Comparison of ENCODE assay signal across 10 cellular contexts in the genomic region with DNA sequence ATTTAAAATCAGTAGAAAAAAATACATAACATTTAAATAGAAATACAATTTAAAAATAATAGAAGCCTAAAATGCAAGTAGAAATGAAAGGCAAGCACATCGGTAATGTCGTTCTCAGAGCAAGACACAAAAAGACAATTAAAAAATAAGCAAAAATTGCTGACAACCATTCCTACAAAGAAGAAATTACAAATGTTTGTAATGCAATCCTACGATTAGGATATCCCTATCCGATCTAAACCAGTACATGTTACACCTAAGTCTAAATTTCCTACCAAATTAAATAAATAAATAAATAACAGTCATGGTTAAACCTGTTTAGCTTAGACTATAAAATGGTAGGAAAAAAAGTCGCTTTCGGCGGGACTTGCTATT.
A peak's percentile ranks its signal among the peaks of the same experiment; 100 is the strongest.
DNase-seq lines count a peak whose midpoint lies in the region; ATAC-seq and TF ChIP-seq lines count a peak whose summit lies in the region.
"Had no signal": no experiment of that assay in that cellular context is flagged by ENCODE, and none has a peak within 500 bp of the region (broad histone marks: within the 10 kb centered on the region; RNA-seq: fewer than 3 reads in every experiment).

No MANE protein-coding gene starts in this region.

- TF ChIP-seq CTCF in left lung (IDR thresholded peaks at IDR 0.05) (no peak), transverse colon (IDR thresholded peaks at IDR 0.05) (no peak)

- peak overlapping the region; percentile 96 for H3K4me3 Mint-ChIP-seq in activated naive CD4-positive, alpha-beta T cell treated with anti-CD3 and anti-CD28 coated beads, Interleukin-2, amount 10 ng/mL, durations not matched to agents 7 days and 5 days
- peak overlapping the region; percentile 87 for H3K4me3 Mint-ChIP-seq in activated T-helper 1 cell treated with anti-CD3 and anti-CD28 coated beads, Interleukin-12 subunit alpha, Interleukin-12 subunit beta, Interleukin-2, Interleukin-4 antibody, amounts not matched to agents 30 ng/mL and 10 ng/mL and 1 ng/mL, durations not matched to agents 14 hours and 24 hours and 36 hours
- H3K4me3 Mint-ChIP-seq: endodermal cell had no signal

- no peak for TF ChIP-seq EP300 in transverse colon (IDR thresholded peaks at IDR 0.05; ENCODE audit: low read depth)

- in situ Hi-C loops in transverse colon (cut with MboI; ENCODE audit: low pct_ligation_motif_present in 1 of 4, low pct_unique_long_range_greater_than_20kb in 1 of 4, low sequenced_read_pairs in 3 of 4) = loop anchor here in 2 of 4 donors (5.0 to 10.0 kb wide), 2 partner anchors 42 to 55 kb away; no protein-coding TSS in a partner anchor

- H3K36me3 ChIP-seq in left lung = no peaks in the 10 kb centered on the region
- no peaks in the 10 kb centered on the region for H3K36me3 ChIP-seq in transverse colon
- H3K36me3 ChIP-seq: pancreas had no signal

- H3K4me1 Mint-ChIP-seq in activated naive CD4-positive, alpha-beta T cell treated with anti-CD3 and anti-CD28 coated beads, Interleukin-2, amount 10 ng/mL, durations not matched to agents 7 days and 5 days = peaks cover 47% of the 10 kb centered on the region
- H3K4me1 Mint-ChIP-seq in activated T-helper 1 cell treated with anti-CD3 and anti-CD28 coated beads, Interleukin-12 subunit alpha, Interleukin-12 subunit beta, Interleukin-2, Interleukin-4 antibody, amounts not matched to agents 30 ng/mL and 10 ng/mL and 1 ng/mL, durations not matched to agents 14 hours and 24 hours and 36 hours (ENCODE audit: low read depth) = peaks cover 37% of the 10 kb centered on the region
- H3K4me1 Mint-ChIP-seq: endodermal cell had no signal

- 10 to 21% methylated on average over 7 of the region's 7 CpGs for WGBS in transverse colon (ENCODE audit: low coverage in 1 of 2), 2 donors

- no peak for ATAC-seq in left lung

- H3K27ac Mint-ChIP-seq in activated naive CD4-positive, alpha-beta T cell treated with anti-CD3 and anti-CD28 coated beads, Interleukin-2, amount 10 ng/mL, durations not matched to agents 7 days and 5 days = peak overlapping the region; percentile 100
- H3K27ac Mint-ChIP-seq in activated T-helper 1 cell treated with anti-CD3 and anti-CD28 coated beads, Interleukin-12 subunit alpha, Interleukin-12 subunit beta, Interleukin-2, Interleukin-4 antibody, amounts not matched to agents 30 ng/mL and 10 ng/mL and 1 ng/mL, durations not matched to agents 14 hours and 24 hours and 36 hours = peak overlapping the region; percentile 96
- H3K27ac Mint-ChIP-seq: endodermal cell had no signal

- CTCF ChIA-PET in activated naive CD4-positive, alpha-beta T cell treated with anti-CD3 and anti-CD28 coated beads, Interleukin-2, amount 10 ng/mL, durations not matched to agents 7 days and 5 days (lab: Charles Lee) = interaction anchor here (0.8 to 7.6 kb wide), 14 partner anchors 10 to 92 kb away, joined by 3 to 63 read pairs (median 4); a partner anchor contains a TSS

- peaks cover 10% of the 10 kb centered on the region for H3K9me3 Mint-ChIP-seq in activated naive CD4-positive, alpha-beta T cell treated with anti-CD3 and anti-CD28 coated beads, Interleukin-2, amount 10 ng/mL, durations not matched to agents 7 days and 5 days
- peaks cover 7% of the 10 kb centered on the region for H3K9me3 Mint-ChIP-seq in activated T-helper 1 cell treated with anti-CD3 and anti-CD28 coated beads, Interleukin-12 subunit alpha, Interleukin-12 subunit beta, Interleukin-2, Interleukin-4 antibody, amounts not matched to agents 30 ng/mL and 10 ng/mL and 1 ng/mL, durations not matched to agents 14 hours and 24 hours and 36 hours

- no peak for DNase-seq in activated naive CD4-positive, alpha-beta T cell treated with anti-CD3 and anti-CD28 coated beads, Interleukin-2, amount 10 ng/mL, durations not matched to agents 7 days and 5 days
- DNase-seq in activated naive CD4-positive, alpha-beta T cell (lab: John Stamatoyannopoulos, UW) = no peak
- no peak for DNase-seq in activated T-helper 1 cell treated with anti-CD3 and anti-CD28 coated beads, Interleukin-12 subunit alpha, Interleukin-12 subunit beta, Interleukin-2, Interleukin-4 antibody, amounts not matched to agents 30 ng/mL and 10 ng/mL and 1 ng/mL, durations not matched to agents 14 hours and 24 hours and 36 hours (ENCODE audit: low spot score)
- DNase-seq in left lung (no peak), transverse colon (no peak), globus pallidus (ENCODE audit: low spot score) (no peak), superior temporal gyrus (ENCODE audit: extremely low spot score) (no peak), NCI-H2171 treated with DMSO at 0.1 percent for 48 hours (lab: John Stamatoyannopoulos, UW) (no peak)

- H3K9me3 ChIP-seq in left lung (peaks cover 0 to 15% of the 10 kb centered on the region in 2 donors), transverse colon (no peaks in the 10 kb centered on the region)
- H3K9me3 ChIP-seq: pancreas had no signal

- H3K27ac ChIP-seq in left lung (peak overlapping the region; percentile 86 to 100), transverse colon (peak overlapping the region; percentile 83 to 95 (median 87))

- H3K4me3 ChIP-seq in left lung (peak overlapping the region in 1 of 2 donors; percentile 50), transverse colon (peak overlapping the region in 2 of 4 donors; percentile 52 to 85)

- no peak for TF ChIP-seq POLR2A in transverse colon (IDR thresholded peaks at IDR 0.05)

- peaks cover 10% of the 10 kb centered on the region for H3K27me3 Mint-ChIP-seq in activated naive CD4-positive, alpha-beta T cell treated with anti-CD3 and anti-CD28 coated beads, Interleukin-2, amount 10 ng/mL, durations not matched to agents 7 days and 5 days
- H3K27me3 Mint-ChIP-seq in activated T-helper 1 cell treated with anti-CD3 and anti-CD28 coated beads, Interleukin-12 subunit alpha, Interleukin-12 subunit beta, Interleukin-2, Interleukin-4 antibody, amounts not matched to agents 30 ng/mL and 10 ng/mL and 1 ng/mL, durations not matched to agents 14 hours and 24 hours and 36 hours (ENCODE audit: insufficient read depth) = peaks cover 12% of the 10 kb centered on the region

- intact Hi-C loops in activated T-helper 1 cell treated with anti-CD3 and anti-CD28 coated beads, Interleukin-12 subunit alpha, Interleukin-12 subunit beta, Interleukin-2, Interleukin-4 antibody, amounts not matched to agents 30 ng/mL and 10 ng/mL and 1 ng/mL, durations not matched to agents 14 hours and 24 hours and 36 hours (cut with micrococcal nuclease) = loop anchor here (1.0 to 5.0 kb wide), 9 partner anchors 43 to 607 kb away; a partner anchor contains a TSS
- intact Hi-C loops in left lung (cut with DNase I) = loop anchor here in 1 of 2 donors (2.0 to 10.0 kb wide), 2 partner anchors 69 to 95 kb away; a partner anchor contains a TSS
- intact Hi-C loops in transverse colon (cut with DNase I; ENCODE audit: low total_unique reads) = no loop called here

- H3K4me1 ChIP-seq in left lung = peaks cover 8 to 30% of the 10 kb centered on the region in 2 donors
- peaks cover 11 to 46% (median 28%) of the 10 kb centered on the region in 4 donors for H3K4me1 ChIP-seq in transverse colon

- H3K36me3 Mint-ChIP-seq in activated naive CD4-positive, alpha-beta T cell treated with anti-CD3 and anti-CD28 coated beads, Interleukin-2, amount 10 ng/mL, durations not matched to agents 7 days and 5 days = peaks cover 21% of the 10 kb centered on the region
- peaks cover 9% of the 10 kb centered on the region for H3K36me3 Mint-ChIP-seq in activated T-helper 1 cell treated with anti-CD3 and anti-CD28 coated beads, Interleukin-12 subunit alpha, Interleukin-12 subunit beta, Interleukin-2, Interleukin-4 antibody, amounts not matched to agents 30 ng/mL and 10 ng/mL and 1 ng/mL, durations not matched to agents 14 hours and 24 hours and 36 hours (ENCODE audit: low read depth)

- H3K27me3 ChIP-seq in left lung = peaks cover 62 to 98% of the 10 kb centered on the region in 2 donors
- H3K27me3 ChIP-seq in transverse colon = peaks cover 100% of the 10 kb centered on the region
